ENCODE assay signal across 11 cellular contexts in the genomic region with DNA sequence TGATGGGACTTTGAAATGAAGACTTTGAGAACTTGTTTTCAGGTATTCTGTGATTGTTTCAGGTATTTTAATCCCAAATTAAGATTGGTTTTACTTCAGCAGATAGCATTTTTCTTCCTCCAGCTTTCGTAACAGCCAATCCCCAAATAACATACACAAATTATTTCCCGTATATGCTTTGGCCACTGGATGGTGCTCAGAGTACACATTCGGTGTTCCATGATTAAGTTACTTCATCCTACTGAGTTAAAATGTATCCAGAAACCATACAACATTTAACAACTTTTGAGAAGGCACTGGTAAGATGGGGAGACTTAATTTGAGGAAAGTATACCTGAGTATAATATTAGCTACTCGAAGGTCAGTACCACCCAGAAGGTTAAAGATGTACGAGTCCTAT.
A peak's percentile ranks its signal among the peaks of the same experiment; 100 is the strongest.
DNase-seq lines count a peak whose midpoint lies in the region; ATAC-seq and TF ChIP-seq lines count a peak whose summit lies in the region.
"Had no signal": no experiment of that assay in that cellular context is flagged by ENCODE, and none has a peak within 500 bp of the region (broad histone marks: within the 10 kb centered on the region; RNA-seq: fewer than 3 reads in every experiment).

No MANE protein-coding gene starts in this region.

- H3K36me3 ChIP-seq in GM23338 (ENCODE audit: insufficient read depth) (no peaks in the 10 kb centered on the region), vagina (no peaks in the 10 kb centered on the region)

- TF ChIP-seq CTCF in GM23338 (conservative IDR thresholded peaks at IDR 0.05; ENCODE audit: low read depth in 2 of 2) (peak; percentile 63 to 73), VCaP (conservative IDR thresholded peaks at IDR 0.05) (peak; percentile 76), vagina (IDR thresholded peaks at IDR 0.05) (peak in 1 of 3 experiments; percentile 24)

- H3K27ac Mint-ChIP-seq in GM23338 = no peak overlapping the region
- H3K27ac Mint-ChIP-seq: dendritic cell treated with granulocyte-macrophage colony-stimulating factor and Interleukin-4, amounts not matched to agents 40 ng/mL and 50 ng/mL, for 4 days had no signal

- H3K27ac ChIP-seq in GM23338 (ENCODE audit: low read depth) (no peak overlapping the region), VCaP (no peak overlapping the region), vagina (no peak overlapping the region)

- ATAC-seq in GM23338 = no peak
- ATAC-seq in GM18909 (IDR thresholded peaks at IDR 0.05; ENCODE audit: poor library complexity, unreplicated experiment) = no peak
- ATAC-seq: K562 had no signal

- DNase-seq in A172 (ENCODE audit: low spot score) (peak; percentile 22), GM23338 (ENCODE audit: low spot score) (peak; percentile 40), iPS DF 19.7 (ENCODE audit: low read depth, low spot score) (peak; percentile 1), vagina (ENCODE audit: extremely low spot score in 2 of 2) (no peak)
- DNase-seq in activated T-cell treated with anti-CD3 and anti-CD28 coated beads, Interleukin-2, amount 50 U/mL, for 48 hours = no peak
- DNase-seq in activated CD4-positive, alpha-beta T cell treated with anti-CD3 and anti-CD28 coated beads for 4 hours = no peak
- DNase-seq: activated CD4-positive, CD25-positive, alpha-beta regulatory T cell had no signal

- H3K4me1 ChIP-seq in GM23338 (ENCODE audit: insufficient read depth) (no peaks in the 10 kb centered on the region), vagina (no peaks in the 10 kb centered on the region)

- H3K27me3 ChIP-seq in GM23338 (ENCODE audit: insufficient read depth) (no peaks in the 10 kb centered on the region), vagina (no peaks in the 10 kb centered on the region)

- H3K4me2 ChIP-seq in GM23338 = no peak overlapping the region

- H3K27me3 Mint-ChIP-seq in GM23338 (ENCODE audit: insufficient read depth, low read depth, poor library complexity) = no peaks in the 10 kb centered on the region
- H3K27me3 Mint-ChIP-seq: dendritic cell treated with granulocyte-macrophage colony-stimulating factor and Interleukin-4, amounts not matched to agents 40 ng/mL and 50 ng/mL, for 4 days had no signal

- no peaks in the 10 kb centered on the region for H3K36me3 Mint-ChIP-seq in GM23338 (ENCODE audit: low read depth)

- H3K9me3 Mint-ChIP-seq in GM23338 = no peaks in the 10 kb centered on the region
- H3K9me3 Mint-ChIP-seq: dendritic cell treated with granulocyte-macrophage colony-stimulating factor and Interleukin-4, amounts not matched to agents 40 ng/mL and 50 ng/mL, for 4 days had no signal

- no peak overlapping the region for H3K4me3 Mint-ChIP-seq in GM23338
- H3K4me3 Mint-ChIP-seq: dendritic cell treated with granulocyte-macrophage colony-stimulating factor and Interleukin-4, amounts not matched to agents 40 ng/mL and 50 ng/mL, for 4 days had no signal

- H3K9me3 ChIP-seq in vagina = no peaks in the 10 kb centered on the region

- no peaks in the 10 kb centered on the region for H3K9me2 ChIP-seq in GM23338 (ENCODE audit: insufficient read depth)

- H3K4me3 ChIP-seq in GM23338 = no peak overlapping the region
- no peak overlapping the region for H3K4me3 ChIP-seq in vagina
- H3K4me3 ChIP-seq: K562 had no signal

- H3K79me2 ChIP-seq in GM23338 (replicated peaks; ENCODE audit: insufficient read depth) = no peaks in the 10 kb centered on the region

- intact Hi-C loops in vagina (cut with DNase I) = no loop called here

- H3F3A ChIP-seq in GM23338 (replicated peaks; ENCODE audit: low read depth) = no peaks in the 10 kb centered on the region

- H3K4me1 Mint-ChIP-seq in GM23338 = no peaks in the 10 kb centered on the region

- no peak overlapping the region for H2AFZ ChIP-seq in GM23338

- no peaks in the 10 kb centered on the region for H4K20me1 ChIP-seq in GM23338 (replicated peaks; ENCODE audit: insufficient read depth)

- no peak for TF ChIP-seq POLR2A in vagina (IDR thresholded peaks at IDR 0.05)

TF ChIP-seq in GM23338, 12 proteins besides CTCF, POLR2A, EP300 and RAD21:
- TF ChIP-seq REST (IDR thresholded peaks at IDR 0.05; ENCODE audit: unreplicated experiment) = no peak
- no peak for TF ChIP-seq ZNF114 (CRISPR knock-in tag; IDR thresholded peaks at IDR 0.05)
- no peak for TF ChIP-seq ZNF462 (CRISPR knock-in tag; IDR thresholded peaks at IDR 0.05)
- no peak for TF ChIP-seq EZH2 (IDR thresholded peaks at IDR 0.05; ENCODE audit: low read depth, unreplicated experiment)

Comparison
In these comparisons a context has a peak if more than half of its experiments do, and no peak if none do; other contexts are left out.
1. DNase-seq: peak in A172 (single experiment), GM23338 (single experiment) and iPS DF 19.7 (single experiment); none in activated T-cell treated with anti-CD3 and anti-CD28 coated beads, Interleukin-2, amount 50 U/mL, for 48 hours (0 of 2), activated CD4-positive, alpha-beta T cell treated with anti-CD3 and anti-CD28 coated beads for 4 hours (0 of 2) and vagina (0 of 2).